Comparison of ENCODE assay signal across 9 cellular contexts in genomic region chr1:68173283-68174172, GRCh38. TPM values are rescaled to one million over a fixed set of nuclear protein-coding genes. Genes with fewer than 3 reads are reported as not detected.
DNase-seq lines count a peak whose midpoint lies in the region; ATAC-seq and TF ChIP-seq lines count a peak whose summit lies in the region.
"Had no signal": no experiment of that assay in that cellular context is flagged by ENCODE, and none has a peak within 500 bp of the region (broad histone marks: within the 10 kb centered on the region; RNA-seq: fewer than 3 reads in every experiment).

No MANE protein-coding gene starts in this region.

- in situ Hi-C loops in astrocyte of the cerebellum (cut with HindIII; ENCODE audit: low sequenced_read_pairs) = no loop called here

- no peak for TF ChIP-seq CTCF in astrocyte of the cerebellum (IDR thresholded peaks at IDR 0.05; ENCODE audit: low read depth, low read length, missing control alignments)

- POLR2A ChIA-PET in activated CD4-positive, alpha-beta memory T cell treated with anti-CD3 and anti-CD28 coated beads for 36 hours (lab: Charles Lee) = no interaction called here

- no peaks in the 10 kb centered on the region for H3K27me3 Mint-ChIP-seq in activated CD4-positive, alpha-beta memory T cell treated with anti-CD3 and anti-CD28 coated beads for 36 hours

- intact Hi-C loops in left colon (cut with DNase I, micrococcal nuclease) = loop anchor here in 1 of 2 donors (5.0 kb wide), 1 partner anchor 59 kb away; the partner anchor contains the start of gene WLS
- intact Hi-C loops in activated CD4-positive, alpha-beta memory T cell treated with anti-CD3 and anti-CD28 coated beads for 36 hours (cut with micrococcal nuclease) = no loop called here

- ATAC-seq in left colon (peak; percentile 73), GM21360 (IDR thresholded peaks at IDR 0.05; ENCODE audit: unreplicated experiment) (no peak)

- no peak overlapping the region for H3K4me3 ChIP-seq in astrocyte of the cerebellum (ENCODE audit: low read depth, low read length)

- H3K4me3 Mint-ChIP-seq in activated CD4-positive, alpha-beta memory T cell treated with anti-CD3 and anti-CD28 coated beads for 36 hours = no peak overlapping the region

- no peaks in the 10 kb centered on the region for H3K9me3 Mint-ChIP-seq in activated CD4-positive, alpha-beta memory T cell treated with anti-CD3 and anti-CD28 coated beads for 36 hours

- no peaks in the 10 kb centered on the region for H3K4me1 Mint-ChIP-seq in activated CD4-positive, alpha-beta memory T cell treated with anti-CD3 and anti-CD28 coated beads for 36 hours (ENCODE audit: low read depth)

- H3K36me3 Mint-ChIP-seq in activated CD4-positive, alpha-beta memory T cell treated with anti-CD3 and anti-CD28 coated beads for 36 hours = no peaks in the 10 kb centered on the region

- DNase-seq in NCI-H1417 (lab: John Stamatoyannopoulos, UW) (peak; percentile 42 to 96 (median 65)), astrocyte of the cerebellum (ENCODE audit: low read depth) (peak; percentile 28), left colon (no peak), stromal cell of bone marrow (ENCODE audit: low read depth) (peak; percentile 10), HuH-7.5 (ENCODE audit: low spot score) (no peak)
- DNase-seq in activated CD8-positive, alpha-beta memory T cell treated with anti-CD3 and anti-CD28 coated beads for 24 hours = no peak
- DNase-seq in activated CD4-positive, alpha-beta memory T cell treated with anti-CD3 and anti-CD28 coated beads for 36 hours = no peak
- DNase-seq: KG1 had no signal

- no peak overlapping the region for H3K27ac Mint-ChIP-seq in activated CD4-positive, alpha-beta memory T cell treated with anti-CD3 and anti-CD28 coated beads for 36 hours

- CTCF ChIA-PET in activated CD4-positive, alpha-beta memory T cell treated with anti-CD3 and anti-CD28 coated beads for 36 hours (lab: Charles Lee) = interaction anchor here (1.5 kb wide), 1 partner anchor 53 kb away, joined by 6 read pairs; no protein-coding TSS in a partner anchor

RNA-seq across cellular contexts. Expression of gene WLS, which starts 58.8 kb away (rescaled TPM):
- 100 to 1,000 TPM; 126 to 150 TPM for total RNA-seq in left colon
- not detected for total RNA-seq in activated CD4-positive, alpha-beta memory T cell treated with anti-CD3 and anti-CD28 coated beads for 36 hours

Comparison
In these comparisons a context has a peak if more than half of its experiments do, and no peak if none do; other contexts are left out.
1. DNase-seq: peak in NCI-H1417 (3 of 3), astrocyte of the cerebellum (single experiment) and stromal cell of bone marrow (single experiment); none in left colon (0 of 2), activated CD8-positive, alpha-beta memory T cell treated with anti-CD3 and anti-CD28 coated beads for 24 hours (single experiment), HuH-7.5 (single experiment) and activated CD4-positive, alpha-beta memory T cell treated with anti-CD3 and anti-CD28 coated beads for 36 hours (single experiment).
2. RNA of gene WLS, which starts 58.8 kb away (total RNA-seq): 126 to 150 TPM in left colon; not detected in activated CD4-positive, alpha-beta memory T cell treated with anti-CD3 and anti-CD28 coated beads for 36 hours; every median in the first group is over 100 times any median in the second.